Comparison of ENCODE assay signal across 19 cellular contexts in genomic region chr4:146153964-146154536, GRCh38.
"Had no signal": no experiment of that assay in that cellular context is flagged by ENCODE, and none has a peak within 500 bp of the region (broad histone marks: within the 10 kb centered on the region; RNA-seq: fewer than 3 reads in every experiment).

No MANE protein-coding gene starts in this region.

- ATAC-seq: activated CD8-positive, alpha-beta memory T cell treated with anti-CD3 and anti-CD28 coated beads, Interleukin-2, amount 10 ng/mL, durations not matched to agents 7 days and 5 days; heart right ventricle; stimulated activated naive CD8-positive, alpha-beta T cell treated with anti-CD3 and anti-CD28 coated beads, Interleukin-15, Interleukin-2, amounts not matched to agents 100 U/mL and 50 U/mL, for 24 hours had no signal

- H3K27me3 Mint-ChIP-seq: activated CD4-positive, alpha-beta memory T cell treated with anti-CD3 and anti-CD28 coated beads, Interleukin-2, amount 10 ng/mL, durations not matched to agents 7 days and 5 days; activated naive CD8-positive, alpha-beta T cell; progenitor cell of endocrine pancreas had no signal

- H3K4me3 Mint-ChIP-seq: activated B cell treated with CpG ODN at 0.5 μM for 24 hours; activated CD4-positive, alpha-beta memory T cell treated with anti-CD3 and anti-CD28 coated beads, Interleukin-2, amount 10 ng/mL, durations not matched to agents 7 days and 5 days; activated CD8-positive, alpha-beta memory T cell treated with anti-CD3 and anti-CD28 coated beads, Interleukin-2, amount 10 ng/mL, durations not matched to agents 7 days and 5 days; activated naive CD8-positive, alpha-beta T cell; dendritic cell treated with granulocyte-macrophage colony-stimulating factor and Interleukin-4, amounts not matched to agents 40 ng/mL and 50 ng/mL, for 4 days; immature natural killer cell; memory B cell; neural crest cell had no signal

- H3K4me1 Mint-ChIP-seq: activated B cell treated with CpG ODN at 0.5 μM for 24 hours; activated CD4-positive, alpha-beta memory T cell treated with anti-CD3 and anti-CD28 coated beads, Interleukin-2, amount 10 ng/mL, durations not matched to agents 7 days and 5 days; immature natural killer cell; neural crest cell had no signal

- H3K27ac Mint-ChIP-seq: activated B cell treated with CpG ODN at 0.5 μM for 24 hours; activated CD4-positive, alpha-beta memory T cell treated with anti-CD3 and anti-CD28 coated beads, Interleukin-2, amount 10 ng/mL, durations not matched to agents 7 days and 5 days; activated CD8-positive, alpha-beta memory T cell treated with anti-CD3 and anti-CD28 coated beads, Interleukin-2, amount 10 ng/mL, durations not matched to agents 7 days and 5 days; activated naive CD8-positive, alpha-beta T cell; dendritic cell treated with granulocyte-macrophage colony-stimulating factor and Interleukin-4, amounts not matched to agents 40 ng/mL and 50 ng/mL, for 4 days; immature natural killer cell; memory B cell; progenitor cell of endocrine pancreas had no signal

- H3K36me3 Mint-ChIP-seq: immature natural killer cell had no signal

- H3K9me3 Mint-ChIP-seq: activated CD4-positive, alpha-beta memory T cell treated with anti-CD3 and anti-CD28 coated beads, Interleukin-2, amount 10 ng/mL, durations not matched to agents 7 days and 5 days; immature natural killer cell; neural crest cell had no signal

- DNase-seq: activated B cell treated with CpG ODN at 0.5 μM for 24 hours; activated CD4-positive, alpha-beta memory T cell treated with anti-CD3 and anti-CD28 coated beads, Interleukin-2, amount 10 ng/mL, durations not matched to agents 7 days and 5 days; activated CD4-positive, alpha-beta T cell treated with anti-CD3 and anti-CD28 coated beads for 4 hours; activated CD8-positive, alpha-beta memory T cell treated with anti-CD3 and anti-CD28 coated beads, Interleukin-2, amount 10 ng/mL, durations not matched to agents 7 days and 5 days; amniotic stem cell; effector CD8-positive, alpha-beta T cell; heart right ventricle; immature natural killer cell; stimulated activated CD4-positive, alpha-beta T cell treated with anti-CD3 and anti-CD28 coated beads, Interleukin-12 subunit alpha, Interleukin-12 subunit beta, amount 100 ng/mL, for 4 hours; stimulated activated CD4-positive, alpha-beta T cell treated with anti-CD3 and anti-CD28 coated beads, Interleukin-1b, Interleukin-23, amount 100 ng/mL, for 48 hours; stimulated activated CD8-positive, alpha-beta memory T cell treated with anti-CD3 and anti-CD28 coated beads, Interleukin-4, amount 100 ng/mL, for 48 hours; stimulated activated naive CD8-positive, alpha-beta T cell treated with anti-CD3 and anti-CD28 coated beads, Interleukin-15, Interleukin-2, amounts not matched to agents 100 U/mL and 50 U/mL, for 24 hours; substantia nigra; tibial artery had no signal
